In the genomic region with DNA sequence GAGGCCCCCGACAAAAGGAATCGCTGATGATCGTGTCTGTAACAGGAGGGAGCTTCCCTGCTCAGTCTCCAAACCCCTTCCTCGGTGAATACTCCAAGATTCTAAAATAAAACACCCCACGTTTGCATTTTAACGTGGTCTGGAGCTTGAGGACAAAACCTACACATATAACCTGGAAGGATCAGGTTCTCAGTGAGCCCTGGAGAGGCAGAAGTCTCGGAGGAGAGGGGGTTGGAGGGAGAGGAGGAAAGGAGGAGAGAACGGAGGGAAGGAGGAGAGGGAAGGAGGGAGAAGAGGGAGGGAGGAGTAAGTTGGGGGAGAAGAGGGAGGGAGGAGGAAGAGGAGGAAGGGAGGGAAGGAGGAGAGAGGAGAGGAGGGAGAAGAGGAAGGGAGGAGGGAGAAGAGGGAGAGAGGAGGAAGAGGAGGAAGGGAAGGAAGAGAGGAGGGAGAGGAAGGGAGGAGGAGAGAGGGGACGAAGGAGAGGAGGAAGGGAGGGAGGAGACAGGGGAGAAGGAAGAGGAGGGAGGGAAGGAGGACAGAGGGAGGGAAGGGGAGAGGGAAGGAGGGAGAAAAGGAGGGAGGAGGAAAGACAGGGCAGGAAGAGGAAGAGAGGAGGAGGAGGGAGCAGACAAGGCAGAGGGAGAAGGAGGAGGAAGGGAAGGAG, we compare ENCODE assay signal across 1 cellular context.
TF ChIP-seq lines count a peak whose summit lies in the region.

No MANE protein-coding gene starts in this region.

TF ChIP-seq in H1, 55 proteins besides CTCF, POLR2A, EP300 and RAD21 (continued from another document):
- TF ChIP-seq, protein P1, sequence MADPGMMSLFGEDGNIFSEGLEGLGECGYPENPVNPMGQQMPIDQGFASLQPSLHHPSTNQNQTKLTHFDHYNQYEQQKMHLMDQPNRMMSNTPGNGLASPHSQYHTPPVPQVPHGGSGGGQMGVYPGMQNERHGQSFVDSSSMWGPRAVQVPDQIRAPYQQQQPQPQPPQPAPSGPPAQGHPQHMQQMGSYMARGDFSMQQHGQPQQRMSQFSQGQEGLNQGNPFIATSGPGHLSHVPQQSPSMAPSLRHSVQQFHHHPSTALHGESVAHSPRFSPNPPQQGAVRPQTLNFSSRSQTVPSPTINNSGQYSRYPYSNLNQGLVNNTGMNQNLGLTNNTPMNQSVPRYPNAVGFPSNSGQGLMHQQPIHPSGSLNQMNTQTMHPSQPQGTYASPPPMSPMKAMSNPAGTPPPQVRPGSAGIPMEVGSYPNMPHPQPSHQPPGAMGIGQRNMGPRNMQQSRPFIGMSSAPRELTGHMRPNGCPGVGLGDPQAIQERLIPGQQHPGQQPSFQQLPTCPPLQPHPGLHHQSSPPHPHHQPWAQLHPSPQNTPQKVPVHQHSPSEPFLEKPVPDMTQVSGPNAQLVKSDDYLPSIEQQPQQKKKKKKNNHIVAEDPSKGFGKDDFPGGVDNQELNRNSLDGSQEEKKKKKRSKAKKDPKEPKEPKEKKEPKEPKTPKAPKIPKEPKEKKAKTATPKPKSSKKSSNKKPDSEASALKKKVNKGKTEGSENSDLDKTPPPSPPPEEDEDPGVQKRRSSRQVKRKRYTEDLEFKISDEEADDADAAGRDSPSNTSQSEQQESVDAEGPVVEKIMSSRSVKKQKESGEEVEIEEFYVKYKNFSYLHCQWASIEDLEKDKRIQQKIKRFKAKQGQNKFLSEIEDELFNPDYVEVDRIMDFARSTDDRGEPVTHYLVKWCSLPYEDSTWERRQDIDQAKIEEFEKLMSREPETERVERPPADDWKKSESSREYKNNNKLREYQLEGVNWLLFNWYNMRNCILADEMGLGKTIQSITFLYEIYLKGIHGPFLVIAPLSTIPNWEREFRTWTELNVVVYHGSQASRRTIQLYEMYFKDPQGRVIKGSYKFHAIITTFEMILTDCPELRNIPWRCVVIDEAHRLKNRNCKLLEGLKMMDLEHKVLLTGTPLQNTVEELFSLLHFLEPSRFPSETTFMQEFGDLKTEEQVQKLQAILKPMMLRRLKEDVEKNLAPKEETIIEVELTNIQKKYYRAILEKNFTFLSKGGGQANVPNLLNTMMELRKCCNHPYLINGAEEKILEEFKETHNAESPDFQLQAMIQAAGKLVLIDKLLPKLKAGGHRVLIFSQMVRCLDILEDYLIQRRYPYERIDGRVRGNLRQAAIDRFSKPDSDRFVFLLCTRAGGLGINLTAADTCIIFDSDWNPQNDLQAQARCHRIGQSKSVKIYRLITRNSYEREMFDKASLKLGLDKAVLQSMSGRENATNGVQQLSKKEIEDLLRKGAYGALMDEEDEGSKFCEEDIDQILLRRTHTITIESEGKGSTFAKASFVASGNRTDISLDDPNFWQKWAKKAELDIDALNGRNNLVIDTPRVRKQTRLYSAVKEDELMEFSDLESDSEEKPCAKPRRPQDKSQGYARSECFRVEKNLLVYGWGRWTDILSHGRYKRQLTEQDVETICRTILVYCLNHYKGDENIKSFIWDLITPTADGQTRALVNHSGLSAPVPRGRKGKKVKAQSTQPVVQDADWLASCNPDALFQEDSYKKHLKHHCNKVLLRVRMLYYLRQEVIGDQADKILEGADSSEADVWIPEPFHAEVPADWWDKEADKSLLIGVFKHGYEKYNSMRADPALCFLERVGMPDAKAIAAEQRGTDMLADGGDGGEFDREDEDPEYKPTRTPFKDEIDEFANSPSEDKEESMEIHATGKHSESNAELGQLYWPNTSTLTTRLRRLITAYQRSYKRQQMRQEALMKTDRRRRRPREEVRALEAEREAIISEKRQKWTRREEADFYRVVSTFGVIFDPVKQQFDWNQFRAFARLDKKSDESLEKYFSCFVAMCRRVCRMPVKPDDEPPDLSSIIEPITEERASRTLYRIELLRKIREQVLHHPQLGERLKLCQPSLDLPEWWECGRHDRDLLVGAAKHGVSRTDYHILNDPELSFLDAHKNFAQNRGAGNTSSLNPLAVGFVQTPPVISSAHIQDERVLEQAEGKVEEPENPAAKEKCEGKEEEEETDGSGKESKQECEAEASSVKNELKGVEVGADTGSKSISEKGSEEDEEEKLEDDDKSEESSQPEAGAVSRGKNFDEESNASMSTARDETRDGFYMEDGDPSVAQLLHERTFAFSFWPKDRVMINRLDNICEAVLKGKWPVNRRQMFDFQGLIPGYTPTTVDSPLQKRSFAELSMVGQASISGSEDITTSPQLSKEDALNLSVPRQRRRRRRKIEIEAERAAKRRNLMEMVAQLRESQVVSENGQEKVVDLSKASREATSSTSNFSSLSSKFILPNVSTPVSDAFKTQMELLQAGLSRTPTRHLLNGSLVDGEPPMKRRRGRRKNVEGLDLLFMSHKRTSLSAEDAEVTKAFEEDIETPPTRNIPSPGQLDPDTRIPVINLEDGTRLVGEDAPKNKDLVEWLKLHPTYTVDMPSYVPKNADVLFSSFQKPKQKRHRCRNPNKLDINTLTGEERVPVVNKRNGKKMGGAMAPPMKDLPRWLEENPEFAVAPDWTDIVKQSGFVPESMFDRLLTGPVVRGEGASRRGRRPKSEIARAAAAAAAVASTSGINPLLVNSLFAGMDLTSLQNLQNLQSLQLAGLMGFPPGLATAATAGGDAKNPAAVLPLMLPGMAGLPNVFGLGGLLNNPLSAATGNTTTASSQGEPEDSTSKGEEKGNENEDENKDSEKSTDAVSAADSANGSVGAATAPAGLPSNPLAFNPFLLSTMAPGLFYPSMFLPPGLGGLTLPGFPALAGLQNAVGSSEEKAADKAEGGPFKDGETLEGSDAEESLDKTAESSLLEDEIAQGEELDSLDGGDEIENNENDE (IDR thresholded peaks at IDR 0.05; ENCODE audit: insufficient replicate concordance, low read length): no peak
- TF ChIP-seq CHD2 (IDR thresholded peaks at IDR 0.05; ENCODE audit: low read length) (no peak), RNF2 (IDR thresholded peaks at IDR 0.05; ENCODE audit: borderline replicate concordance, low read depth, low read length, missing control alignments, poor library complexity, severe bottlenecking) (no peak)
- TF ChIP-seq, protein P2, sequence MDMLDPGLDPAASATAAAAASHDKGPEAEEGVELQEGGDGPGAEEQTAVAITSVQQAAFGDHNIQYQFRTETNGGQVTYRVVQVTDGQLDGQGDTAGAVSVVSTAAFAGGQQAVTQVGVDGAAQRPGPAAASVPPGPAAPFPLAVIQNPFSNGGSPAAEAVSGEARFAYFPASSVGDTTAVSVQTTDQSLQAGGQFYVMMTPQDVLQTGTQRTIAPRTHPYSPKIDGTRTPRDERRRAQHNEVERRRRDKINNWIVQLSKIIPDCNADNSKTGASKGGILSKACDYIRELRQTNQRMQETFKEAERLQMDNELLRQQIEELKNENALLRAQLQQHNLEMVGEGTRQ (IDR thresholded peaks at IDR 0.05; ENCODE audit: low read length): no peak
